In the genomic region with DNA sequence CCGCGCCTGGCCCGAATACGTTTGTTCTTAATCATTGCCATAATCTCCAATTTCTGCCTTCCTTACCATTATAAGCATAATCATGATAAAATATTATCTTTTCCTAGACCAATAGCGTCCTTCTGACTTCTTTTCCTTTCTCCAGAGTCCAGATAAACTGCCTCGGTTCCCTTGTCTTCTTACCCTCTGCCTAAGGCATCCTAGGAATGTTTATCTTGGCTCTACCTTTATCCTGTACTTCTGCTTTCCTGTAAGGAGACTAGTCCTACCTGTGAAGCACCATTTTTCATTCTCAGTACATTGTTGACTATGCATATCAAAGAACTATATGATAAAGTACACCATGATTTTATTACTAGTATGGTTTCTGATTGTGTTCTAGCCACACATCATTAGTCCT, we compare ENCODE assay signal across 15 cellular contexts. TPM values are rescaled to one million over a fixed set of nuclear protein-coding genes. Genes with fewer than 3 reads are reported as not detected.
"Had no signal": no experiment of that assay in that cellular context is flagged by ENCODE, and none has a peak within 500 bp of the region (broad histone marks: within the 10 kb centered on the region; RNA-seq: fewer than 3 reads in every experiment).

No MANE protein-coding gene starts in this region.

RNA-seq across cellular contexts. Expression of gene CDC14C, which starts 18.7 kb away (rescaled TPM):
- total RNA-seq: activated CD4-positive, alpha-beta memory T cell treated with anti-CD3 and anti-CD28 coated beads, Interleukin-2, amount 10 ng/mL, durations not matched to agents 7 days and 5 days; activated CD4-positive, alpha-beta T cell treated with anti-CD3 and anti-CD28 coated beads for 36 hours; activated CD4-positive, alpha-beta T cell treated with anti-CD3 and anti-CD28 coated beads, Interleukin-2, amount 10 ng/mL, durations not matched to agents 24 days and 14 days; activated naive CD4-positive, alpha-beta T cell treated with anti-CD3 and anti-CD28 coated beads, Interleukin-2, amount 50 U/mL, for 72 hours; activated naive CD8-positive, alpha-beta T cell treated with anti-CD3 and anti-CD28 coated beads, Interleukin-2, amount 10 ng/mL, durations not matched to agents 7 days and 5 days; activated T-cell treated with anti-CD3 and anti-CD28 coated beads, Interleukin-2, amount 50 U/mL, for 72 hours; ascending aorta; bronchial epithelial cell; cardiac septum; cerebellum; endodermal cell; esophagus muscularis mucosa; gastrocnemius medialis; T-helper 1 cell treated with Interleukin-12 subunit alpha and Interleukin-12 subunit beta and Interleukin-4 antibody, amounts not matched to agents 30 ng/mL and 1 ng/mL, for 36 hours had no signal
- polyA plus RNA-seq: foreskin keratinocyte had no signal
